Comparison of ENCODE assay signal across 7 cellular contexts in genomic region chr3:23425410-23425809, GRCh38.
"Had no signal": no experiment of that assay in that cellular context is flagged by ENCODE, and none has a peak within 500 bp of the region (broad histone marks: within the 10 kb centered on the region; RNA-seq: fewer than 3 reads in every experiment).

No MANE protein-coding gene starts in this region.

- H3K4me3 ChIP-seq: GM23248, HAP-1 had no signal

- H3K27ac ChIP-seq: GM23248 had no signal

- H3K4me3 Mint-ChIP-seq: HFFc6, IgD-negative memory B cell had no signal

- DNase-seq: GM23248, HFFc6, KBM-7 had no signal

- H3K27me3 Mint-ChIP-seq: IgD-negative memory B cell had no signal

- H3K9me3 Mint-ChIP-seq: HFFc6 had no signal

- H3K4me1 ChIP-seq: HAP-1 had no signal

- ATAC-seq: HCT116, HepG2 had no signal

- H3K9ac ChIP-seq: GM23248 had no signal

- H3K27ac Mint-ChIP-seq: HFFc6, IgD-negative memory B cell had no signal

- H3K9me3 ChIP-seq: HAP-1 had no signal

- H2AFZ ChIP-seq: GM23248 had no signal

- H3K36me3 ChIP-seq: HAP-1 had no signal
